ENCODE assay signal across 22 cellular contexts in genomic region chr2:184517402-184517801, GRCh38.
DNase-seq lines count a peak whose midpoint lies in the region; ATAC-seq, FAIRE-seq and TF ChIP-seq lines count a peak whose summit lies in the region.
"Had no signal": no experiment of that assay in that cellular context is flagged by ENCODE, and none has a peak within 500 bp of the region (broad histone marks: within the 10 kb centered on the region; RNA-seq: fewer than 3 reads in every experiment).

No MANE protein-coding gene starts in this region.

- no peak overlapping the region for H3K18ac ChIP-seq in IMR-90 (ENCODE audit: low read depth, low read length)

- intact Hi-C loops in IMR-90 (cut with micrococcal nuclease), result no loop called here
- intact Hi-C loops in K562 (cut with micrococcal nuclease), result no loop called here

- ATAC-seq in A549 (no peak), IMR-90 (ENCODE audit: low read depth) (no peak), K562 (no peak), GM18907 (IDR thresholded peaks at IDR 0.05; ENCODE audit: unreplicated experiment) (no peak)
- ATAC-seq in stimulated activated memory B cell treated with anti-CD40 and anti-IgM and Interleukin-4, amounts not matched to agents 10 μg/mL and 1 μg/mL and 100 μg/mL, for 72 hours, result no peak
- ATAC-seq: CD8-positive, alpha-beta T cell had no signal

- TF ChIP-seq EP300 in A549 (IDR thresholded peaks at IDR 0.05) (no peak), K562 (IDR thresholded peaks at IDR 0.05; ENCODE audit: low read length) (no peak)

- no peak overlapping the region for H3K56ac ChIP-seq in IMR-90 (ENCODE audit: extremely low read depth, insufficient read depth, low read length)

- H3K36me3 ChIP-seq in IMR-90 (ENCODE audit: control insufficient read depth, insufficient read depth, low read length) (no peaks in the 10 kb centered on the region), K562 (ENCODE audit: control insufficient read depth, insufficient read depth, low read length) (no peaks in the 10 kb centered on the region), small intestine (ENCODE audit: control insufficient read depth in 2 of 2, insufficient read depth in 2 of 2, low read length in 2 of 2) (no peaks in the 10 kb centered on the region)
- H3K36me3 ChIP-seq: BLaER1 treated with 17β-estradiol and CSF1 and Interleukin-3, amounts not matched to agents 10 nM and 100 nM had no signal

- no peak overlapping the region for H2BK5ac ChIP-seq in IMR-90 (ENCODE audit: low read depth, low read length, poor library complexity, severe bottlenecking)

- no peak overlapping the region for H4K91ac ChIP-seq in IMR-90 (ENCODE audit: insufficient read depth, low read depth, low read length)

- no peaks in the 10 kb centered on the region for H3K79me2 ChIP-seq in K562 (ENCODE audit: control insufficient read depth, insufficient read depth, low read length)

- CTCF ChIA-PET in A549 (lab: Yijun Ruan, JAX), result no interaction called here
- CTCF ChIA-PET in IMR-90 (lab: Yijun Ruan, JAX), result no interaction called here
- CTCF ChIA-PET in K562 (lab: Yijun Ruan, JAX; ENCODE audit: low intra/inter-chr PET ratio), result no interaction called here

- H3K4me2 ChIP-seq in A549 (no peak overlapping the region), IMR-90 (ENCODE audit: low read depth, low read length) (no peak overlapping the region), K562 (ENCODE audit: insufficient read depth, low read length) (no peak overlapping the region)
- H3K4me2 ChIP-seq: BLaER1 treated with 17β-estradiol and CSF1 and Interleukin-3, amounts not matched to agents 10 nM and 100 nM had no signal

- H3K27me3 ChIP-seq in IMR-90 (ENCODE audit: control insufficient read depth, insufficient read depth, low read length), result no peaks in the 10 kb centered on the region
- no peaks in the 10 kb centered on the region for H3K27me3 ChIP-seq in K562 (ENCODE audit: control insufficient read depth in 2 of 2, insufficient read depth in 2 of 2, low read length in 2 of 2)
- no peaks in the 10 kb centered on the region for H3K27me3 ChIP-seq in small intestine (ENCODE audit: control insufficient read depth in 2 of 2, insufficient read depth in 2 of 2, low read length in 2 of 2)
- H3K27me3 ChIP-seq: BLaER1 treated with 17β-estradiol and CSF1 and Interleukin-3, amounts not matched to agents 10 nM and 100 nM had no signal

- no peak for TF ChIP-seq CTCF in A549 (IDR thresholded peaks at IDR 0.05)
- TF ChIP-seq CTCF in IMR-90 (conservative IDR thresholded peaks at IDR 0.05; ENCODE audit: low read depth, low read length), result no peak
- no peak for TF ChIP-seq CTCF in K562 (IDR thresholded peaks at IDR 0.05 in 2 of 3, conservative IDR thresholded peaks at IDR 0.05 in 1 of 3; ENCODE audit: insufficient read depth in 2 of 3, low read depth in 1 of 3, low read length in 3 of 3)

- no peaks in the 10 kb centered on the region for H3K36me3 Mint-ChIP-seq in stimulated activated memory B cell treated with anti-CD40 and anti-IgM and Interleukin-4, amounts not matched to agents 10 μg/mL and 1 μg/mL and 100 μg/mL, for 72 hours
- H3K36me3 Mint-ChIP-seq: CD8-positive, alpha-beta T cell had no signal

- no peak overlapping the region for H4K8ac ChIP-seq in IMR-90 (ENCODE audit: low read depth in 2 of 2, low read length in 2 of 2)

- H3K9me1 ChIP-seq in IMR-90 (ENCODE audit: insufficient read depth, low read length), result no peaks in the 10 kb centered on the region
- H3K9me1 ChIP-seq in K562 (ENCODE audit: control insufficient read depth, insufficient read depth, low read length), result no peaks in the 10 kb centered on the region

- H2BK15ac ChIP-seq in IMR-90 (ENCODE audit: low read depth, low read length), result no peak overlapping the region

- no peak overlapping the region for H2AK5ac ChIP-seq in IMR-90 (ENCODE audit: low read depth, low read length)

- H3K9me3 Mint-ChIP-seq in stimulated activated memory B cell treated with anti-CD40 and anti-IgM and Interleukin-4, amounts not matched to agents 10 μg/mL and 1 μg/mL and 100 μg/mL, for 72 hours, result no peaks in the 10 kb centered on the region

- H3K79me1 ChIP-seq in IMR-90 (ENCODE audit: low read depth in 1 of 2, low read length in 2 of 2), result no peaks in the 10 kb centered on the region

- TF ChIP-seq POLR2A in A549 (IDR thresholded peaks at IDR 0.05; ENCODE audit: low read length) (no peak), IMR-90 (IDR thresholded peaks at IDR 0.05; ENCODE audit: low read depth, low read length) (no peak), K562 (conservative IDR thresholded peaks at IDR 0.05) (no peak)

- no peak overlapping the region for H3K4me3 Mint-ChIP-seq in stimulated activated memory B cell treated with anti-CD40 and anti-IgM and Interleukin-4, amounts not matched to agents 10 μg/mL and 1 μg/mL and 100 μg/mL, for 72 hours
- H3K4me3 Mint-ChIP-seq: B cell; CD4-positive, alpha-beta T cell; CD8-positive, alpha-beta T cell had no signal

- no peak for TF ChIP-seq RAD21 in A549 (conservative IDR thresholded peaks at IDR 0.05 in 1 of 2, IDR thresholded peaks at IDR 0.05 in 1 of 2)
- TF ChIP-seq RAD21 in IMR-90 (IDR thresholded peaks at IDR 0.05; ENCODE audit: low read length), result no peak
- TF ChIP-seq RAD21 in K562 (CRISPR knock-in tag; conservative IDR thresholded peaks at IDR 0.05 in 1 of 2, IDR thresholded peaks at IDR 0.05 in 1 of 2), result no peak

- no peaks in the 10 kb centered on the region for H3K27me3 Mint-ChIP-seq in stimulated activated memory B cell treated with anti-CD40 and anti-IgM and Interleukin-4, amounts not matched to agents 10 μg/mL and 1 μg/mL and 100 μg/mL, for 72 hours
- H3K27me3 Mint-ChIP-seq: B cell; CD4-positive, alpha-beta T cell had no signal

- H4K5ac ChIP-seq in IMR-90 (ENCODE audit: low read depth, low read length), result no peak overlapping the region

- H2AFZ ChIP-seq in IMR-90 (replicated peaks; ENCODE audit: low read length, poor library complexity) (no peak overlapping the region), K562 (ENCODE audit: low read depth, low read length) (no peak overlapping the region)

- no peak overlapping the region for H3K4me3 ChIP-seq in A549
- H3K4me3 ChIP-seq in IMR-90 (ENCODE audit: insufficient read depth, low read depth, low read length), result no peak overlapping the region
- H3K4me3 ChIP-seq in K562, result no peak overlapping the region
- H3K4me3 ChIP-seq in small intestine (ENCODE audit: low read depth in 1 of 2, low read length in 2 of 2), result no peak overlapping the region
- H3K4me3 ChIP-seq: BLaER1 treated with 17β-estradiol and CSF1 and Interleukin-3, amounts not matched to agents 10 nM and 100 nM had no signal

- H3K4me1 ChIP-seq in A549 (no peaks in the 10 kb centered on the region), IMR-90 (ENCODE audit: control insufficient read depth, insufficient read depth, low read length) (no peaks in the 10 kb centered on the region), K562 (replicated peaks in 1 of 2; ENCODE audit: control insufficient read depth in 2 of 2, insufficient read depth in 2 of 2, low read length in 2 of 2) (no peaks in the 10 kb centered on the region), small intestine (ENCODE audit: control insufficient read depth in 2 of 2, insufficient read depth in 1 of 2, low read depth in 1 of 2, low read length in 1 of 2) (no peaks in the 10 kb centered on the region)
- H3K4me1 ChIP-seq: BLaER1 treated with 17β-estradiol and CSF1 and Interleukin-3, amounts not matched to agents 10 nM and 100 nM; Caco-2 had no signal

- no peak overlapping the region for H3K4ac ChIP-seq in IMR-90 (ENCODE audit: low read depth, low read length)

- BruUV-seq in IMR-90 (replicated peaks; lab: Mats Ljungman, UMichigan) (no TSS peak), K562 (replicated peaks; lab: Mats Ljungman, UMichigan) (no TSS peak)

- H2BK20ac ChIP-seq in IMR-90 (ENCODE audit: low read depth, low read length), result no peak overlapping the region

- H3K9ac ChIP-seq in IMR-90 (ENCODE audit: low read depth, low read length) (no peak overlapping the region), K562 (ENCODE audit: insufficient read depth in 1 of 2, low read depth in 2 of 2, low read length in 2 of 2) (no peak overlapping the region)
- H3K9ac ChIP-seq: BLaER1 treated with 17β-estradiol and CSF1 and Interleukin-3, amounts not matched to agents 10 nM and 100 nM had no signal

- in situ Hi-C loops in IMR-90 (cut with MboI; ENCODE audit: low sequenced_read_pairs), result no loop called here
- in situ Hi-C loops in K562 (cut with MboI), result no loop called here

- H3K14ac ChIP-seq in IMR-90 (replicated peaks; ENCODE audit: low read depth, low read length), result no peak overlapping the region

- POLR2A ChIA-PET in A549 (lab: Yijun Ruan, JAX), result no interaction called here
- POLR2A ChIA-PET in IMR-90 (lab: Charles Lee; ENCODE audit: unreplicated experiment), result no interaction called here
- POLR2A ChIA-PET in K562 (lab: Yijun Ruan, JAX), result no interaction called here

- WGBS in A549 (ENCODE audit: missing lambda C conversion rate), result 15% methylated on average over 1 of the region's 1 CpG
- WGBS in IMR-90 (ENCODE audit: extremely low coverage in 2 of 2, insufficient read length in 1 of 2), 2 experiments, result no CpG with 5 or more reads among the region's 1 CpG
- 0% methylated on average over 1 of the region's 1 CpG for WGBS in K562 (ENCODE audit: insufficient coverage, low coverage, missing lambda C conversion rate)
- WGBS in small intestine, 3 donors, result 76 to 83% (median 82%) methylated on average over 1 of the region's 1 CpG

- no peak overlapping the region for H3K27ac Mint-ChIP-seq in stimulated activated memory B cell treated with anti-CD40 and anti-IgM and Interleukin-4, amounts not matched to agents 10 μg/mL and 1 μg/mL and 100 μg/mL, for 72 hours
- H3K27ac Mint-ChIP-seq: B cell; CD4-positive, alpha-beta T cell; CD8-positive, alpha-beta T cell had no signal

- H3K27ac ChIP-seq in A549, result no peak overlapping the region
- no peak overlapping the region for H3K27ac ChIP-seq in IMR-90 (ENCODE audit: insufficient read depth, low read length)
- H3K27ac ChIP-seq in K562 (ENCODE audit: extremely low read depth, low read depth, low read length), result no peak overlapping the region
- no peak overlapping the region for H3K27ac ChIP-seq in small intestine (ENCODE audit: low read depth in 1 of 2, low read length in 1 of 2)
- H3K27ac ChIP-seq: BLaER1 treated with 17β-estradiol and CSF1 and Interleukin-3, amounts not matched to agents 10 nM and 100 nM; C4-2B had no signal

- no peaks in the 10 kb centered on the region for H3K9me3 ChIP-seq in A549
- H3K9me3 ChIP-seq in IMR-90 (ENCODE audit: control insufficient read depth, insufficient read depth, low read length), result peaks cover 2% of the 10 kb centered on the region; the same call in 1 of the 2 replicates
- no peaks in the 10 kb centered on the region for H3K9me3 ChIP-seq in K562 (replicated peaks; ENCODE audit: control insufficient read depth, insufficient read depth, low read depth, low read length)
- H3K9me3 ChIP-seq in small intestine (ENCODE audit: control insufficient read depth, low read depth), result no peaks in the 10 kb centered on the region
- H3K9me3 ChIP-seq: BLaER1 treated with 17β-estradiol and CSF1 and Interleukin-3, amounts not matched to agents 10 nM and 100 nM; Caco-2 had no signal

- FAIRE-seq in A549 (lab: Jason Lieb, UNC), result no peak
- FAIRE-seq in K562 (lab: Jason Lieb, UNC), result no peak
- FAIRE-seq in small intestine (lab: Jason Lieb, UNC), result peak; percentile 30
- FAIRE-seq: A204.1, D721Med, G401.6, GM12891 had no signal

- no peak overlapping the region for H3K23ac ChIP-seq in IMR-90 (ENCODE audit: low read depth, low read length)

- dilution Hi-C loops in IMR-90 (cut with HindIII; ENCODE audit: low sequenced_read_pairs, unreplicated experiment), result no loop called here

- H3K4me1 Mint-ChIP-seq in stimulated activated memory B cell treated with anti-CD40 and anti-IgM and Interleukin-4, amounts not matched to agents 10 μg/mL and 1 μg/mL and 100 μg/mL, for 72 hours, result no peaks in the 10 kb centered on the region
- H3K4me1 Mint-ChIP-seq: B cell had no signal

- no peak overlapping the region for H2AK9ac ChIP-seq in IMR-90 (replicated peaks; ENCODE audit: low read depth, low read length, poor library complexity)

- no peaks in the 10 kb centered on the region for H4K20me1 ChIP-seq in IMR-90 (ENCODE audit: insufficient read depth, low read length)
- no peaks in the 10 kb centered on the region for H4K20me1 ChIP-seq in K562 (replicated peaks; ENCODE audit: control insufficient read depth, insufficient read depth, low read length)
- H4K20me1 ChIP-seq: BLaER1 treated with 17β-estradiol and CSF1 and Interleukin-3, amounts not matched to agents 10 nM and 100 nM had no signal

- no peak for DNase-seq in A549 (ENCODE audit: low read depth in 1 of 2, low spot score in 1 of 2)
- DNase-seq in IMR-90, result no peak
- no peak for DNase-seq in K562 (ENCODE audit: extremely low read depth in 1 of 4, low spot score in 3 of 4)
- no peak for DNase-seq in small intestine
- DNase-seq in UCSD-AML1 (lab: John Stamatoyannopoulos, UW; ENCODE audit: unreplicated experiment), result no peak
- DNase-seq: 8988T; AML-193; Caco-2; Calu3; CD4-positive, alpha-beta T cell; CD8-positive, alpha-beta T cell; DMS79 treated with DMSO at 0.1 percent for 48 hours; GF-D8 had no signal

- H2BK120ac ChIP-seq in IMR-90 (ENCODE audit: low read depth, low read length), result no peak overlapping the region

Comparison
In these comparisons a context has a peak if more than half of its experiments do, and no peak if none do; other contexts are left out.
1. Of the 35 proteins assayed by ChIP-seq in both K562 and A549: peak only in K562: none; only in A549: MAFK; in both: none; in neither: 34.